ENCODE assay signal across 29 cellular contexts in genomic region chr7:152541892-152542291, GRCh38.
"Had no signal": no experiment of that assay in that cellular context is flagged by ENCODE, and none has a peak within 500 bp of the region (broad histone marks: within the 10 kb centered on the region; RNA-seq: fewer than 3 reads in every experiment).

No MANE protein-coding gene starts in this region.

- H3K36me3 ChIP-seq: neutrophil, pancreas, stomach, thyroid gland, vagina had no signal

- H3K27ac ChIP-seq: dorsolateral prefrontal cortex, neutrophil, pancreas, stomach, thyroid gland, vagina had no signal

- H3K9me3 ChIP-seq: mucosa of descending colon, neutrophil, pancreas, stomach, thyroid gland, vagina had no signal

- H3K9me3 Mint-ChIP-seq: immature natural killer cell; mesothelial cell of epicardium; natural killer cell treated with Interleukin-12 subunit alpha and Interleukin-12 subunit beta and Interleukin-15 and Interleukin-18, amount 100 ng/mL, for 72 hours; stimulated activated effector memory CD8-positive, alpha-beta T cell treated with anti-CD3 and anti-CD28 coated beads, Interleukin-12 subunit alpha, Interleukin-12 subunit beta, amount 100 ng/mL, for 72 hours had no signal

- H3K4me2 ChIP-seq: smooth muscle cell had no signal

- H3K4me3 ChIP-seq: dorsolateral prefrontal cortex, lung, mucosa of descending colon, pancreas, smooth muscle cell, stomach, thyroid gland, vagina had no signal

- DNase-seq: dorsolateral prefrontal cortex; effector CD4-positive, alpha-beta T cell; hypothalamus; immature natural killer cell; islet precursor cell; kidney glomerular epithelial cell; left colon; left ventricle myocardium superior; mesenchymal stem cell; mucosa of descending colon; naive B cell; pancreas; retina; stimulated activated CD4-positive, alpha-beta T cell treated with anti-CD3 and anti-CD28 coated beads, Interleukin-2, amount 100 ng/mL, for 24 hours; stimulated activated CD4-positive, alpha-beta T cell treated with anti-CD3 and anti-CD28 coated beads, Interleukin-4, amount 100 ng/mL, for 24 hours; stimulated activated naive CD4-positive, alpha-beta T cell treated with Interleukin-2 at 50 U/mL for 16 hours; stomach; thyroid gland; trophoblast cell had no signal

- H3K4me3 Mint-ChIP-seq: immature natural killer cell; mesothelial cell of epicardium; naive B cell; natural killer cell treated with Interleukin-12 subunit alpha and Interleukin-12 subunit beta and Interleukin-15 and Interleukin-18, amount 100 ng/mL, for 72 hours; neural crest cell; stimulated activated effector memory CD8-positive, alpha-beta T cell treated with anti-CD3 and anti-CD28 coated beads, Interleukin-12 subunit alpha, Interleukin-12 subunit beta, amount 100 ng/mL, for 72 hours had no signal

- H3K4me1 Mint-ChIP-seq: immature natural killer cell; naive B cell; stimulated activated effector memory CD8-positive, alpha-beta T cell treated with anti-CD3 and anti-CD28 coated beads, Interleukin-12 subunit alpha, Interleukin-12 subunit beta, amount 100 ng/mL, for 72 hours had no signal

- H3K4me1 ChIP-seq: pancreas, stomach, thyroid gland, vagina had no signal

- ATAC-seq: left colon; left ventricle myocardium superior; mucosa of descending colon; natural killer cell treated with Interleukin-12 subunit alpha and Interleukin-12 subunit beta and Interleukin-15 and Interleukin-18, amount 100 ng/mL, for 72 hours; pancreas; sciatic nerve; stimulated activated effector memory CD8-positive, alpha-beta T cell treated with anti-CD3 and anti-CD28 coated beads, Interleukin-12 subunit alpha, Interleukin-12 subunit beta, amount 100 ng/mL, for 72 hours had no signal

- H3K27ac Mint-ChIP-seq: immature natural killer cell; mesothelial cell of epicardium; naive B cell; natural killer cell treated with Interleukin-12 subunit alpha and Interleukin-12 subunit beta and Interleukin-15 and Interleukin-18, amount 100 ng/mL, for 72 hours; stimulated activated effector memory CD8-positive, alpha-beta T cell treated with anti-CD3 and anti-CD28 coated beads, Interleukin-12 subunit alpha, Interleukin-12 subunit beta, amount 100 ng/mL, for 72 hours had no signal

- H3K27me3 ChIP-seq: dorsolateral prefrontal cortex, neutrophil, pancreas, stomach, thyroid gland, vagina had no signal

- H3K36me3 Mint-ChIP-seq: immature natural killer cell; mesothelial cell of epicardium; naive B cell; natural killer cell treated with Interleukin-12 subunit alpha and Interleukin-12 subunit beta and Interleukin-15 and Interleukin-18, amount 100 ng/mL, for 72 hours; stimulated activated effector memory CD8-positive, alpha-beta T cell treated with anti-CD3 and anti-CD28 coated beads, Interleukin-12 subunit alpha, Interleukin-12 subunit beta, amount 100 ng/mL, for 72 hours had no signal

- FAIRE-seq: frontal cortex, pancreas had no signal
